In genomic region chr15:92898988-92899909, GRCh38 we compare ENCODE assay signal across 8 cellular contexts. TPM values are rescaled to one million over a fixed set of nuclear protein-coding genes. Genes with fewer than 3 reads are reported as not detected.
DNase-seq lines count a peak whose midpoint lies in the region; ATAC-seq and TF ChIP-seq lines count a peak whose summit lies in the region.

No MANE protein-coding gene starts in this region.

- ATAC-seq in HG02642 (IDR thresholded peaks at IDR 0.05; ENCODE audit: poor library complexity, unreplicated experiment), result no peak

- H3K27ac ChIP-seq in caudate nucleus (ENCODE audit: low read depth, low read length), result peak overlapping the region; percentile 98
- H3K27ac ChIP-seq in neuronal stem cell (replicated peaks; ENCODE audit: low read length), result peak overlapping the region; percentile 4

- no peaks in the 10 kb centered on the region for H3K27me3 ChIP-seq in neuronal stem cell (ENCODE audit: control insufficient read depth in 3 of 3, insufficient read depth in 3 of 3, low read depth in 1 of 3, low read length in 3 of 3)

- no peak overlapping the region for H3K4ac ChIP-seq in neuronal stem cell (ENCODE audit: low read length)

- no peak overlapping the region for H3K14ac ChIP-seq in neuronal stem cell (ENCODE audit: low read length)

- H2BK15ac ChIP-seq in neuronal stem cell (ENCODE audit: low read length), result no peak overlapping the region

- H3K4me2 ChIP-seq in neuronal stem cell (ENCODE audit: insufficient read depth, low read length, poor library complexity, severe bottlenecking), result no peak overlapping the region

- no peak overlapping the region for H3K18ac ChIP-seq in neuronal stem cell (ENCODE audit: low read length)

- WGBS in neuronal stem cell (ENCODE audit: extremely low coverage in 2 of 2, insufficient read length in 2 of 2, insufficient replicate concordance in 1 of 2), 2 donors, result 100% methylated on average over 1 of the region's 6 CpGs; no CpG with 5 or more reads in 1 of the 2 donors

- no peak overlapping the region for H3K23ac ChIP-seq in neuronal stem cell (ENCODE audit: low read depth, low read length, poor library complexity)

- H3K36me3 ChIP-seq in neuronal stem cell (replicated peaks in 1 of 2; ENCODE audit: control insufficient read depth in 2 of 2, insufficient read depth in 2 of 2, low read length in 2 of 2), result peaks cover 7 to 81% of the 10 kb centered on the region in 2 donors

- no peak overlapping the region for H2BK120ac ChIP-seq in neuronal stem cell (ENCODE audit: low read depth, low read length)

- H2AFZ ChIP-seq in neuronal stem cell (ENCODE audit: low read length), result no peak overlapping the region

- no peaks in the 10 kb centered on the region for H3K79me1 ChIP-seq in neuronal stem cell (ENCODE audit: low read depth, low read length)

- peak; percentile 38 for TF ChIP-seq CTCF in GM12873 (IDR thresholded peaks at IDR 0.05; ENCODE audit: insufficient read depth, low read depth, low read length, missing control alignments)

- no peak overlapping the region for H2BK5ac ChIP-seq in neuronal stem cell (ENCODE audit: low read length)

- H2AK5ac ChIP-seq in neuronal stem cell (ENCODE audit: low read depth, low read length), result no peak overlapping the region

- no peak overlapping the region for H3K4me3 ChIP-seq in neuronal stem cell (ENCODE audit: low read length in 2 of 2)

- H4K8ac ChIP-seq in neuronal stem cell (ENCODE audit: low read depth, low read length), result no peak overlapping the region

- no peak overlapping the region for H2BK12ac ChIP-seq in neuronal stem cell (ENCODE audit: low read length)

- H4K91ac ChIP-seq in neuronal stem cell (ENCODE audit: low read depth, low read length, poor library complexity), result no peak overlapping the region

- DNase-seq in NCI-H69 (lab: John Stamatoyannopoulos, UW) (peak; percentile 52), caudate nucleus (lab: John Stamatoyannopoulos, UW) (no peak), neuronal stem cell (ENCODE audit: low spot score) (no peak), superior temporal gyrus (ENCODE audit: extremely low spot score) (no peak), NCI-H1105 treated with DMSO at 0.1 percent for 48 hours (lab: John Stamatoyannopoulos, UW) (no peak), amygdala (lab: John Stamatoyannopoulos, UW) (no peak)

- H3K9ac ChIP-seq in neuronal stem cell (ENCODE audit: low read depth, low read length, poor library complexity), result no peak overlapping the region

- peaks cover 0 to 6% of the 10 kb centered on the region in 2 donors for H3K4me1 ChIP-seq in neuronal stem cell (ENCODE audit: control insufficient read depth in 2 of 2, insufficient read depth in 1 of 2, low read depth in 1 of 2, low read length in 2 of 2)

- H3K9me3 ChIP-seq in neuronal stem cell (replicated peaks in 1 of 2; ENCODE audit: control insufficient read depth in 2 of 2, insufficient read depth in 1 of 2, low read depth in 1 of 2, low read length in 2 of 2), result no peaks in the 10 kb centered on the region

RNA-seq across cellular contexts. Expression of gene CHD2, which starts 0.9 kb away (rescaled TPM):
- 63.3 TPM for polyA plus RNA-seq in neuronal stem cell (2013, experiment 1 of 2)
- 62.8 TPM for polyA plus RNA-seq in neuronal stem cell (2013, experiment 2 of 2)
